Comparison of ENCODE assay signal across 28 cellular contexts in genomic region chr9:123348317-123348992, GRCh38.
A peak's percentile ranks its signal among the peaks of the same experiment; 100 is the strongest.
DNase-seq lines count a peak whose midpoint lies in the region; ATAC-seq and TF ChIP-seq lines count a peak whose summit lies in the region.
"Had no signal": no experiment of that assay in that cellular context is flagged by ENCODE, and none has a peak within 500 bp of the region (broad histone marks: within the 10 kb centered on the region; RNA-seq: fewer than 3 reads in every experiment).

No MANE protein-coding gene starts in this region.

- H3K4me1 Mint-ChIP-seq in stimulated activated naive CD8-positive, alpha-beta T cell treated with anti-CD3 and anti-CD28 coated beads, Interleukin-15, amount 100 ng/mL, for 72 hours: no peaks in the 10 kb centered on the region

- ATAC-seq in stimulated activated naive CD8-positive, alpha-beta T cell treated with anti-CD3 and anti-CD28 coated beads, Interleukin-15, amount 100 ng/mL, for 72 hours: no peak
- ATAC-seq: activated naive CD8-positive, alpha-beta T cell treated with anti-CD3 and anti-CD28 coated beads, Interleukin-2, amount 50 U/mL, for 24 hours; left lobe of liver; right cardiac atrium had no signal

- no peaks in the 10 kb centered on the region for H3K9me3 Mint-ChIP-seq in stimulated activated naive CD8-positive, alpha-beta T cell treated with anti-CD3 and anti-CD28 coated beads, Interleukin-15, amount 100 ng/mL, for 72 hours
- H3K9me3 Mint-ChIP-seq: activated CD4-positive, alpha-beta T cell treated with anti-CD3 and anti-CD28 coated beads, Interleukin-2, amount 10 ng/mL, durations not matched to agents 24 days and 14 days; activated naive CD8-positive, alpha-beta T cell treated with anti-CD3 and anti-CD28 coated beads, Interleukin-2, amount 50 U/mL, for 24 hours; memory B cell; neural crest cell; type B pancreatic cell had no signal

- peaks cover 20% of the 10 kb centered on the region for H3K27me3 Mint-ChIP-seq in stimulated activated naive CD8-positive, alpha-beta T cell treated with anti-CD3 and anti-CD28 coated beads, Interleukin-15, amount 100 ng/mL, for 72 hours

- H3K27ac ChIP-seq in VCaP: peak overlapping the region; percentile 70
- H3K27ac ChIP-seq: C4-2B, esophagus squamous epithelium, hepatocyte, spleen had no signal

- DNase-seq in 8988T (peak; percentile 29), GM10266 (ENCODE audit: extremely low spot score) (peak; percentile 35), NCI-H69 (lab: John Stamatoyannopoulos, UW) (peak; percentile 43), HuH-7 (ENCODE audit: low spot score) (no peak), NCI-H187 treated with DMSO at 0.1 percent for 48 hours (lab: John Stamatoyannopoulos, UW) (no peak), middle frontal gyrus (ENCODE audit: extremely low spot score, low spot score) (no peak)
- no peak for DNase-seq in stimulated activated naive CD8-positive, alpha-beta T cell treated with anti-CD3 and anti-CD28 coated beads, Interleukin-15, amount 100 ng/mL, for 72 hours
- DNase-seq: activated CD4-positive, alpha-beta T cell treated with anti-CD3 and anti-CD28 coated beads, Interleukin-2, amount 10 ng/mL, durations not matched to agents 24 days and 14 days; activated effector memory CD4-positive, alpha-beta T cell treated with anti-CD3 and anti-CD28 coated beads, Interleukin-2, amount 50 U/mL, for 16 hours; activated naive CD8-positive, alpha-beta T cell treated with anti-CD3 and anti-CD28 coated beads, Interleukin-2, amount 50 U/mL, for 24 hours; activated T-cell treated with anti-CD3 and anti-CD28 coated beads, Interleukin-2, amount 50 U/mL, for 1 hour; Calu3; central memory CD4-positive, alpha-beta T cell; esophagus squamous epithelium; KBM-7; MG63; NCI-H1105 treated with DMSO at 0.1 percent for 48 hours; NCI-H2029 treated with DMSO at 0.1 percent for 48 hours; right cardiac atrium; spleen; stimulated activated CD4-positive, alpha-beta T cell treated with anti-CD3 and anti-CD28 coated beads, Interleukin-2, amount 100 ng/mL, for 48 hours had no signal

- no peak for TF ChIP-seq CTCF in GM10266 (IDR thresholded peaks at IDR 0.05; ENCODE audit: control insufficient read depth, insufficient read depth, low read depth, missing control alignments)
- no peak for TF ChIP-seq CTCF in VCaP (conservative IDR thresholded peaks at IDR 0.05)

- no peak overlapping the region for H3K4me3 Mint-ChIP-seq in stimulated activated naive CD8-positive, alpha-beta T cell treated with anti-CD3 and anti-CD28 coated beads, Interleukin-15, amount 100 ng/mL, for 72 hours
- H3K4me3 Mint-ChIP-seq: activated CD4-positive, alpha-beta T cell treated with anti-CD3 and anti-CD28 coated beads, Interleukin-2, amount 10 ng/mL, durations not matched to agents 24 days and 14 days; activated naive CD8-positive, alpha-beta T cell treated with anti-CD3 and anti-CD28 coated beads, Interleukin-2, amount 50 U/mL, for 24 hours; memory B cell; neural crest cell; type B pancreatic cell had no signal

- H3K27ac Mint-ChIP-seq in stimulated activated naive CD8-positive, alpha-beta T cell treated with anti-CD3 and anti-CD28 coated beads, Interleukin-15, amount 100 ng/mL, for 72 hours: no peak overlapping the region
- H3K27ac Mint-ChIP-seq: activated CD4-positive, alpha-beta T cell treated with anti-CD3 and anti-CD28 coated beads, Interleukin-2, amount 10 ng/mL, durations not matched to agents 24 days and 14 days; activated naive CD8-positive, alpha-beta T cell treated with anti-CD3 and anti-CD28 coated beads, Interleukin-2, amount 50 U/mL, for 24 hours; memory B cell; type B pancreatic cell had no signal

Comparison
In these comparisons a context has a peak if more than half of its experiments do, and no peak if none do; other contexts are left out.
1. DNase-seq: peak in 8988T (single experiment), GM10266 (single experiment) and NCI-H69 (single experiment); none in HuH-7 (single experiment), NCI-H187 treated with DMSO at 0.1 percent for 48 hours (single experiment), stimulated activated naive CD8-positive, alpha-beta T cell treated with anti-CD3 and anti-CD28 coated beads, Interleukin-15, amount 100 ng/mL, for 72 hours (0 of 2) and middle frontal gyrus (single experiment).